ENCODE assay signal across 18 cellular contexts in genomic region chr14:67705211-67705610, GRCh38. TPM values are rescaled to one million over a fixed set of nuclear protein-coding genes. Genes with fewer than 3 reads are reported as not detected.
DNase-seq lines count a peak whose midpoint lies in the region; ATAC-seq and TF ChIP-seq lines count a peak whose summit lies in the region.
"Had no signal": no experiment of that assay in that cellular context is flagged by ENCODE, and none has a peak within 500 bp of the region (broad histone marks: within the 10 kb centered on the region; RNA-seq: fewer than 3 reads in every experiment).

No MANE protein-coding gene starts in this region.

- H3K36me3 ChIP-seq in breast epithelium: no peaks in the 10 kb centered on the region
- H3K36me3 ChIP-seq: BLaER1 had no signal

- no peaks in the 10 kb centered on the region for H3K4me1 ChIP-seq in breast epithelium
- peaks cover 3% of the 10 kb centered on the region for H3K4me1 ChIP-seq in foreskin keratinocyte
- H3K4me1 ChIP-seq: BLaER1 had no signal

- CTCF ChIA-PET in MCF 10A (lab: Yijun Ruan, JAX): interaction anchor here (0.6 to 5.4 kb wide), 39 partner anchors 8 to 1267 kb away, joined by 3 to 132 read pairs (median 5); partner anchors contain the start of genes PIGH, PLEKHH1, RDH11 and VTI1B

- H3K36me3 Mint-ChIP-seq in MCF 10A (ENCODE audit: insufficient read depth, unreplicated experiment): no peaks in the 10 kb centered on the region

- intact Hi-C loops in MCF 10A (cut with micrococcal nuclease): loop anchor here (2.0 kb wide), 2 partner anchors 30 to 178 kb away; partner anchors contain the start of gene VTI1B
- intact Hi-C loops in breast epithelium (cut with DNase I; ENCODE audit: low total_unique reads): no loop called here

- no peaks in the 10 kb centered on the region for H3K9me3 ChIP-seq in breast epithelium

- no peak overlapping the region for H3K4me3 ChIP-seq in breast epithelium
- H3K4me3 ChIP-seq: BLaER1, GM23248 had no signal

- H3K9me3 Mint-ChIP-seq in MCF 10A (ENCODE audit: unreplicated experiment): no peaks in the 10 kb centered on the region

- no peaks in the 10 kb centered on the region for H3K27me3 Mint-ChIP-seq in MCF 10A (ENCODE audit: insufficient read depth, unreplicated experiment)

- peak; percentile 35 for ATAC-seq in foreskin keratinocyte

- no peak for TF ChIP-seq POLR2A in breast epithelium (IDR thresholded peaks at IDR 0.05)

- DNase-seq in MCF 10A (ENCODE audit: unreplicated experiment): peak; percentile 32
- no peak for DNase-seq in breast epithelium (ENCODE audit: low spot score in 2 of 2)
- peak in 1 of 2 donors; percentile 74 for DNase-seq in foreskin keratinocyte
- DNase-seq in renal cortical epithelial cell (ENCODE audit: low read depth): peak; percentile 41
- no peak for DNase-seq in T-helper 1 cell
- DNase-seq in GF-D8 (lab: John Stamatoyannopoulos, UW): no peak
- no peak for DNase-seq in NCI-H1105 treated with DMSO at 0.1 percent for 48 hours (lab: John Stamatoyannopoulos, UW)
- DNase-seq: NK-92 treated with Interleukin-12 subunit alpha and Interleukin-12 subunit beta, amount 100 ng/mL, for 24 hours had no signal

- POLR2A ChIA-PET in MCF 10A (lab: Yijun Ruan, JAX): interaction anchor here (0.8 to 4.8 kb wide), 8 partner anchors 10 to 278 kb away, joined by 3 to 25 read pairs (median 4); partner anchors contain the start of genes PIGH, RDH11 and VTI1B

- H3K27me3 ChIP-seq in breast epithelium (no peaks in the 10 kb centered on the region), foreskin keratinocyte (no peaks in the 10 kb centered on the region)
- H3K27me3 ChIP-seq: BLaER1 had no signal

- peaks cover 9% of the 10 kb centered on the region for H3K4me1 Mint-ChIP-seq in MCF 10A (ENCODE audit: insufficient read depth, unreplicated experiment)
- H3K4me1 Mint-ChIP-seq: CD4-positive, CD25-positive, alpha-beta regulatory T cell had no signal

- H3K27ac ChIP-seq in breast epithelium (no peak overlapping the region), VCaP (peak overlapping the region; percentile 99), foreskin keratinocyte (no peak overlapping the region)
- H3K27ac ChIP-seq: BLaER1, GM23248, KMS-11 had no signal

- H3K4me3 Mint-ChIP-seq in MCF 10A (ENCODE audit: unreplicated experiment): no peak overlapping the region
- H3K4me3 Mint-ChIP-seq: CD4-positive, CD25-positive, alpha-beta regulatory T cell had no signal

- H3K27ac Mint-ChIP-seq in MCF 10A (ENCODE audit: low read depth, unreplicated experiment): no peak overlapping the region
- H3K27ac Mint-ChIP-seq: CD4-positive, CD25-positive, alpha-beta regulatory T cell had no signal

- no TSS peak for BruUV-seq in MCF 10A (replicated peaks; lab: Mats Ljungman, UMichigan)

- TF ChIP-seq CTCF in MCF 10A (IDR thresholded peaks at IDR 0.05; ENCODE audit: unreplicated experiment) (no peak), breast epithelium (IDR thresholded peaks at IDR 0.05) (no peak), VCaP (conservative IDR thresholded peaks at IDR 0.05) (no peak), foreskin keratinocyte (conservative IDR thresholded peaks at IDR 0.05) (no peak)

RNA-seq across cellular contexts. Expression of gene RDH12, which starts 3.5 kb away (rescaled TPM):
- total RNA-seq in MCF 10A (2022) (not detected in 2 replicates), breast epithelium (not detected), foreskin keratinocyte (0.07 TPM in 1 of 2 replicates, not detected in the other), renal cortical epithelial cell (not detected in 2 replicates)
- 0.07 TPM in 1 of 2 replicates, not detected in the other for polyA plus RNA-seq in foreskin keratinocyte
- total RNA-seq: A172; CD4-positive, CD25-positive, alpha-beta regulatory T cell; G401; GM23248; IMR-90 had no signal
- polyA plus RNA-seq: AG04450; CD4-positive, CD25-positive, alpha-beta regulatory T cell; GM23248; IMR-90; SK-N-SH had no signal

RNA-seq across cellular contexts. Expression of gene RDH11, which starts 9.6 kb away (rescaled TPM):
- total RNA-seq in MCF 10A (2022) (40.9 and 53.5 TPM in 2 replicates), breast epithelium (10 to 100 TPM; 25.3 to 57.5 (median 42.3) TPM), foreskin keratinocyte (118 and 119 TPM in 2 replicates), renal cortical epithelial cell (138 and 165 TPM in 2 replicates)
- polyA plus RNA-seq in foreskin keratinocyte: 68.8 and 75.9 TPM in 2 replicates

RNA-seq across cellular contexts. Expression of gene VTI1B, which starts 30.8 kb away (rescaled TPM):
- total RNA-seq in MCF 10A (2022): 57.5 and 84.3 TPM in 2 replicates
- total RNA-seq in breast epithelium: 100 to 1,000 TPM in 1 of 3 donors, 10 to 100 TPM in 2; 62.8 to 169 (median 80.6) TPM
- total RNA-seq in foreskin keratinocyte: 64.5 and 74.3 TPM in 2 replicates
- 91.3 and 98.4 TPM in 2 replicates for polyA plus RNA-seq in foreskin keratinocyte
- total RNA-seq in renal cortical epithelial cell: 70.0 and 98.3 TPM in 2 replicates

Comparison
In these comparisons a context has a peak if more than half of its experiments do, and no peak if none do; other contexts are left out.
1. DNase-seq: peak in MCF 10A (single experiment) and renal cortical epithelial cell (single experiment); none in breast epithelium (0 of 2), T-helper 1 cell (0 of 5), GF-D8 (single experiment) and NCI-H1105 treated with DMSO at 0.1 percent for 48 hours (single experiment).